Comparison of ENCODE assay signal across 8 cellular contexts in genomic region chr5:58497956-58498942, GRCh38. TPM values are rescaled to one million over a fixed set of nuclear protein-coding genes. Genes with fewer than 3 reads are reported as not detected.
DNase-seq lines count a peak whose midpoint lies in the region; ATAC-seq, FAIRE-seq and TF ChIP-seq lines count a peak whose summit lies in the region.

No MANE protein-coding gene starts in this region.

- dilution Hi-C loops in endothelial cell of umbilical vein (cut with MboI; ENCODE audit: extremely low pct_ligation_motif_present, low sequenced_read_pairs), result no loop called here

- peaks cover 4% of the 10 kb centered on the region for H3K27me3 Mint-ChIP-seq in nephron (ENCODE audit: low read depth)

- H4K20me1 ChIP-seq in endothelial cell of umbilical vein (replicated peaks; ENCODE audit: control insufficient read depth, extremely low read depth, insufficient read depth, low read length), result no peaks in the 10 kb centered on the region

- ATAC-seq in HG03025 (IDR thresholded peaks at IDR 0.05; ENCODE audit: low FRiP score, unreplicated experiment) (no peak), GM21528 (IDR thresholded peaks at IDR 0.05; ENCODE audit: low FRiP score, unreplicated experiment) (no peak)

- FAIRE-seq in endothelial cell of umbilical vein (lab: Jason Lieb, UNC), result peak; percentile 53

- DNase-seq in G401 (ENCODE audit: low spot score) (peak; percentile 50), NCI-H2227 treated with DMSO at 0.1 percent for 48 hours (lab: John Stamatoyannopoulos, UW) (peak; percentile 19), endothelial cell of umbilical vein (ENCODE audit: low read depth, low spot score) (peak; percentile 65), NCI-H2029 (lab: John Stamatoyannopoulos, UW) (no peak)
- no peak for DNase-seq in activated CD8-positive, alpha-beta memory T cell treated with anti-CD3 and anti-CD28 coated beads for 24 hours

- intact Hi-C loops in endothelial cell of umbilical vein (cut with micrococcal nuclease), result loop anchor here (1.0 kb wide), 2 partner anchors 315 to 352 kb away; no protein-coding TSS in a partner anchor

- no peak overlapping the region for H3K27ac ChIP-seq in endothelial cell of umbilical vein (ENCODE audit: insufficient read depth, low read depth, low read length)

- CTCF ChIA-PET in endothelial cell of umbilical vein (lab: Charles Lee), result interaction anchor here (0.8 to 11.9 kb wide), 20 partner anchors 12 to 377 kb away, joined by 3 to 203 read pairs (median 4); partner anchors contain the start of gene RAB3C

- no peaks in the 10 kb centered on the region for H3K9me3 Mint-ChIP-seq in nephron

- in situ Hi-C loops in G401 (cut with HindIII; ENCODE audit: low sequenced_read_pairs), result no loop called here

- no peaks in the 10 kb centered on the region for H3K9me3 ChIP-seq in endothelial cell of umbilical vein (replicated peaks; ENCODE audit: control insufficient read depth, insufficient read depth, low read length)

- H3K4me1 ChIP-seq in endothelial cell of umbilical vein (ENCODE audit: control insufficient read depth, extremely low read depth, insufficient read depth, low read length), result no peaks in the 10 kb centered on the region

- no peaks in the 10 kb centered on the region for H3K79me2 ChIP-seq in endothelial cell of umbilical vein (ENCODE audit: control insufficient read depth, insufficient read depth, low read length)

- no peaks in the 10 kb centered on the region for H3K27me3 ChIP-seq in endothelial cell of umbilical vein (ENCODE audit: control insufficient read depth in 2 of 2, insufficient read depth in 2 of 2, low read length in 2 of 2)

- TF ChIP-seq POLR2A in endothelial cell of umbilical vein (IDR thresholded peaks at IDR 0.05; ENCODE audit: low read depth, low read length), result no peak

- H3K9ac ChIP-seq in endothelial cell of umbilical vein (replicated peaks; ENCODE audit: extremely low read depth, insufficient read depth, low read length), result no peak overlapping the region

- no peak overlapping the region for H3K4me3 ChIP-seq in endothelial cell of umbilical vein (replicated peaks in 1 of 3; ENCODE audit: insufficient read depth in 1 of 3, low read depth in 1 of 3, low read length in 3 of 3)

- TF ChIP-seq CTCF in endothelial cell of umbilical vein (IDR thresholded peaks at IDR 0.05; ENCODE audit: extremely low read depth in 1 of 2, insufficient read depth in 1 of 2, low read depth in 1 of 2, low read length in 2 of 2), result peak; percentile 64 to 68
- TF ChIP-seq CTCF in nephron (IDR thresholded peaks at IDR 0.05; ENCODE audit: unreplicated experiment in 3 of 3), result peak; percentile 76 to 81 (median 79)

- no peaks in the 10 kb centered on the region for H3K36me3 ChIP-seq in endothelial cell of umbilical vein (ENCODE audit: control insufficient read depth in 2 of 2, extremely low read depth in 1 of 2, insufficient read depth in 2 of 2, low read length in 2 of 2)

- H3K27ac Mint-ChIP-seq in nephron, result no peak overlapping the region

- BruUV-seq in endothelial cell of umbilical vein (replicated peaks; lab: Mats Ljungman, UMichigan), result no TSS peak

- POLR2A ChIA-PET in endothelial cell of umbilical vein (lab: Charles Lee), result no interaction called here

- no peaks in the 10 kb centered on the region for H3K4me1 Mint-ChIP-seq in nephron

- H2AFZ ChIP-seq in endothelial cell of umbilical vein (ENCODE audit: low read depth, low read length), result no peak overlapping the region

- H3K36me3 Mint-ChIP-seq in nephron (ENCODE audit: low read depth), result no peaks in the 10 kb centered on the region

- H3K4me3 Mint-ChIP-seq in nephron, result no peak overlapping the region

- no peaks in the 10 kb centered on the region for H3K9me1 ChIP-seq in endothelial cell of umbilical vein (replicated peaks; ENCODE audit: control insufficient read depth, extremely low read depth, insufficient read depth, low read length)

- no peak overlapping the region for H3K4me2 ChIP-seq in endothelial cell of umbilical vein (ENCODE audit: insufficient read depth, low read length)

TF ChIP-seq in endothelial cell of umbilical vein, 7 proteins besides CTCF, POLR2A, EP300 and RAD21:
- TF ChIP-seq MYC (IDR thresholded peaks at IDR 0.05; ENCODE audit: low read depth, low read length), result no peak
- TF ChIP-seq POLR2AphosphoS5 (IDR thresholded peaks at IDR 0.05; ENCODE audit: insufficient read depth, low read depth, low read length), result no peak
- TF ChIP-seq FOS (IDR thresholded peaks at IDR 0.05; ENCODE audit: borderline replicate concordance, insufficient read depth, low read length), result no peak
- no peak for TF ChIP-seq JUN (IDR thresholded peaks at IDR 0.05; ENCODE audit: borderline replicate concordance, insufficient read depth, insufficient read length, low read depth)
- TF ChIP-seq MAX (IDR thresholded peaks at IDR 0.05; ENCODE audit: insufficient read depth, insufficient read length), result no peak
- no peak for TF ChIP-seq GATA2 (IDR thresholded peaks at IDR 0.05; ENCODE audit: insufficient read depth, insufficient read length, low read depth, low read length)
- TF ChIP-seq EZH2 (IDR thresholded peaks at IDR 0.05; ENCODE audit: borderline replicate concordance, low read depth, low read length, severe bottlenecking), result no peak

RNA-seq across cellular contexts. Expression of gene GAPT, which starts 7.0 kb away (rescaled TPM):
- total RNA-seq in G401 (2014; rRNA removed; shearing (Covaris generic)), result not detected in 2 replicates
- total RNA-seq in endothelial cell of umbilical vein, result not detected in 2 replicates
- polyA plus RNA-seq in endothelial cell of umbilical vein, result not detected in 2 replicates
- polyA plus RNA-seq in endothelial cell of umbilical vein (2011; cell fraction: cytosol; rRNA removed), result not detected in 2 replicates
- polyA plus RNA-seq in endothelial cell of umbilical vein (2011; cell fraction: nucleus; rRNA removed), result not detected in 2 replicates
- not detected in 2 replicates for polyA plus RNA-seq in endothelial cell of umbilical vein (2012)
- not detected in 2 replicates for polyA minus RNA-seq in endothelial cell of umbilical vein
- polyA minus RNA-seq in endothelial cell of umbilical vein (2011; cell fraction: cytosol; rRNA and poly(A)+ RNA removed), result not detected
- polyA minus RNA-seq in endothelial cell of umbilical vein (2011; cell fraction: nucleus; rRNA and poly(A)+ RNA removed), result not detected in 2 replicates

RNA-seq across cellular contexts. Expression of gene PLK2, which starts 38.4 kb away (rescaled TPM):
- total RNA-seq in G401 (2014; rRNA removed; shearing (Covaris generic)), result 0.51 and 2.4 TPM in 2 replicates
- total RNA-seq in endothelial cell of umbilical vein, result 186 and 250 TPM in 2 replicates
- 187 and 199 TPM in 2 replicates for polyA plus RNA-seq in endothelial cell of umbilical vein
- 140 and 149 TPM in 2 replicates for polyA plus RNA-seq in endothelial cell of umbilical vein (2011; cell fraction: cytosol; rRNA removed)
- polyA plus RNA-seq in endothelial cell of umbilical vein (2011; cell fraction: nucleus; rRNA removed), result 844 and 892 TPM in 2 replicates
- polyA plus RNA-seq in endothelial cell of umbilical vein (2012), result 403 and 476 TPM in 2 replicates
- polyA minus RNA-seq in endothelial cell of umbilical vein, result 412 and 539 TPM in 2 replicates
- 70.1 TPM for polyA minus RNA-seq in endothelial cell of umbilical vein (2011; cell fraction: cytosol; rRNA and poly(A)+ RNA removed)
- polyA minus RNA-seq in endothelial cell of umbilical vein (2011; cell fraction: nucleus; rRNA and poly(A)+ RNA removed), result 1,729 and 1,944 TPM in 2 replicates

Comparison
In these comparisons a context has a peak if more than half of its experiments do, and no peak if none do; other contexts are left out.
1. DNase-seq: peak in G401 (single experiment), NCI-H2227 treated with DMSO at 0.1 percent for 48 hours (single experiment) and endothelial cell of umbilical vein (single experiment); none in NCI-H2029 (single experiment) and activated CD8-positive, alpha-beta memory T cell treated with anti-CD3 and anti-CD28 coated beads for 24 hours (single experiment).
2. RNA of gene PLK2, which starts 38.4 kb away (total RNA-seq): 186 to 250 TPM in endothelial cell of umbilical vein; 0.51 to 2.4 TPM in G401; every median in the first group is over 10 times any median in the second.